ENCODE assay signal across 22 cellular contexts in genomic region chr2:5766621-5767020, GRCh38.
DNase-seq lines count a peak whose midpoint lies in the region; ATAC-seq, FAIRE-seq and TF ChIP-seq lines count a peak whose summit lies in the region.
"Had no signal": no experiment of that assay in that cellular context is flagged by ENCODE, and none has a peak within 500 bp of the region (broad histone marks: within the 10 kb centered on the region; RNA-seq: fewer than 3 reads in every experiment).

No MANE protein-coding gene starts in this region.

- peaks cover 30% of the 10 kb centered on the region for H3K9me3 ChIP-seq in HepG2 (ENCODE audit: low read length)
- no peaks in the 10 kb centered on the region for H3K9me3 ChIP-seq in right lobe of liver
- H3K9me3 ChIP-seq in fibroblast of lung (ENCODE audit: control insufficient read depth, insufficient read depth, low read depth, low read length), result no peaks in the 10 kb centered on the region
- H3K9me3 ChIP-seq in osteoblast (ENCODE audit: low read depth, low read length), result no peaks in the 10 kb centered on the region
- H3K9me3 ChIP-seq in WERI-Rb-1 (ENCODE audit: severe bottlenecking), result no peaks in the 10 kb centered on the region
- H3K9me3 ChIP-seq: BLaER1 treated with 17β-estradiol and CSF1 and Interleukin-3, amounts not matched to agents 10 nM and 100 nM had no signal

- peak overlapping the region; percentile 17 for H3K27ac Mint-ChIP-seq in type B pancreatic cell
- no peak overlapping the region for H3K27ac Mint-ChIP-seq in activated T-helper 1 cell treated with anti-CD3 and anti-CD28 coated beads, Interleukin-12 subunit alpha, Interleukin-12 subunit beta, Interleukin-2, Interleukin-4 antibody, amounts not matched to agents 30 ng/mL and 10 ng/mL and 1 ng/mL, durations not matched to agents 14 hours and 24 hours and 36 hours
- H3K27ac Mint-ChIP-seq: CD8-positive, alpha-beta memory T cell had no signal

- intact Hi-C loops in HepG2 (cut with micrococcal nuclease; ENCODE audit: unreplicated experiment) (no loop called here), right lobe of liver (cut with DNase I) (no loop called here)
- intact Hi-C loops in activated T-helper 1 cell treated with anti-CD3 and anti-CD28 coated beads, Interleukin-12 subunit alpha, Interleukin-12 subunit beta, Interleukin-2, Interleukin-4 antibody, amounts not matched to agents 30 ng/mL and 10 ng/mL and 1 ng/mL, durations not matched to agents 14 hours and 24 hours and 36 hours (cut with micrococcal nuclease), result no loop called here

- no peak for TF ChIP-seq EP300 in HepG2 (IDR thresholded peaks at IDR 0.05; ENCODE audit: low read depth in 2 of 2, low read length in 2 of 2)
- TF ChIP-seq EP300 in HepG2 (CRISPR knock-in tag; IDR thresholded peaks at IDR 0.05; ENCODE audit: borderline replicate concordance), result no peak

- H3K4me1 ChIP-seq in HepG2 (ENCODE audit: insufficient read depth, low read length) (no peaks in the 10 kb centered on the region), right lobe of liver (no peaks in the 10 kb centered on the region), fibroblast of lung (ENCODE audit: control insufficient read depth, extremely low read depth, insufficient read depth, low read length) (no peaks in the 10 kb centered on the region), osteoblast (ENCODE audit: insufficient read depth, low read length) (peaks cover 22% of the 10 kb centered on the region)

- no peak overlapping the region for H2AFZ ChIP-seq in HepG2 (ENCODE audit: low read length)
- no peak overlapping the region for H2AFZ ChIP-seq in fibroblast of lung (ENCODE audit: low read length)
- H2AFZ ChIP-seq in osteoblast (ENCODE audit: low read length), result no peak overlapping the region
- H2AFZ ChIP-seq: GM23248 had no signal

- no peak for FAIRE-seq in HepG2 (lab: Jason Lieb, UNC)
- FAIRE-seq: D721Med, G401.6, K562 had no signal

- H3K36me3 Mint-ChIP-seq in type B pancreatic cell, result no peaks in the 10 kb centered on the region
- no peaks in the 10 kb centered on the region for H3K36me3 Mint-ChIP-seq in activated T-helper 1 cell treated with anti-CD3 and anti-CD28 coated beads, Interleukin-12 subunit alpha, Interleukin-12 subunit beta, Interleukin-2, Interleukin-4 antibody, amounts not matched to agents 30 ng/mL and 10 ng/mL and 1 ng/mL, durations not matched to agents 14 hours and 24 hours and 36 hours (ENCODE audit: low read depth)
- H3K36me3 Mint-ChIP-seq: CD8-positive, alpha-beta memory T cell had no signal

- POLR2A ChIA-PET in HepG2 (lab: Yijun Ruan, JAX), result no interaction called here

- H3K4me3 ChIP-seq in HepG2 (replicated peaks in 1 of 3; ENCODE audit: insufficient read depth in 1 of 3, low read depth in 2 of 3, low read length in 3 of 3) (no peak overlapping the region), right lobe of liver (no peak overlapping the region), fibroblast of lung (replicated peaks in 1 of 4; ENCODE audit: control extremely low read depth in 1 of 4, insufficient read depth in 1 of 4, low read depth in 3 of 4, low read length in 4 of 4) (no peak overlapping the region), osteoblast (ENCODE audit: insufficient read depth, low read length) (peak overlapping the region; percentile 28), WERI-Rb-1 (ENCODE audit: low read depth, low read length) (no peak overlapping the region)
- H3K4me3 ChIP-seq: BLaER1 treated with 17β-estradiol and CSF1 and Interleukin-3, amounts not matched to agents 10 nM and 100 nM; GM23248; K562 had no signal

- peaks cover 34% of the 10 kb centered on the region for H3K4me1 Mint-ChIP-seq in type B pancreatic cell (ENCODE audit: unreplicated experiment)
- no peaks in the 10 kb centered on the region for H3K4me1 Mint-ChIP-seq in activated T-helper 1 cell treated with anti-CD3 and anti-CD28 coated beads, Interleukin-12 subunit alpha, Interleukin-12 subunit beta, Interleukin-2, Interleukin-4 antibody, amounts not matched to agents 30 ng/mL and 10 ng/mL and 1 ng/mL, durations not matched to agents 14 hours and 24 hours and 36 hours (ENCODE audit: low read depth)
- H3K4me1 Mint-ChIP-seq: CD8-positive, alpha-beta memory T cell had no signal

- CTCF ChIA-PET in HepG2 (lab: Yijun Ruan, JAX; ENCODE audit: low intra/inter-chr PET ratio, low total read pairs), result no interaction called here

- peak overlapping the region; percentile 6 for H3K4me3 Mint-ChIP-seq in type B pancreatic cell
- H3K4me3 Mint-ChIP-seq in activated T-helper 1 cell treated with anti-CD3 and anti-CD28 coated beads, Interleukin-12 subunit alpha, Interleukin-12 subunit beta, Interleukin-2, Interleukin-4 antibody, amounts not matched to agents 30 ng/mL and 10 ng/mL and 1 ng/mL, durations not matched to agents 14 hours and 24 hours and 36 hours, result no peak overlapping the region
- H3K4me3 Mint-ChIP-seq: CD8-positive, alpha-beta memory T cell had no signal

- H3K27me3 ChIP-seq in HepG2 (ENCODE audit: control insufficient read depth in 1 of 2, insufficient read depth in 2 of 2, low read length in 2 of 2) (no peaks in the 10 kb centered on the region), right lobe of liver (no peaks in the 10 kb centered on the region), fibroblast of lung (ENCODE audit: control insufficient read depth, insufficient read depth, low read length) (no peaks in the 10 kb centered on the region), osteoblast (ENCODE audit: insufficient read depth, low read length) (no peaks in the 10 kb centered on the region), WERI-Rb-1 (ENCODE audit: insufficient read depth, low read depth, severe bottlenecking) (no peaks in the 10 kb centered on the region)
- H3K27me3 ChIP-seq: BLaER1 treated with 17β-estradiol and CSF1 and Interleukin-3, amounts not matched to agents 10 nM and 100 nM had no signal

- peaks cover 3% of the 10 kb centered on the region for H3K27me3 Mint-ChIP-seq in type B pancreatic cell
- no peaks in the 10 kb centered on the region for H3K27me3 Mint-ChIP-seq in activated T-helper 1 cell treated with anti-CD3 and anti-CD28 coated beads, Interleukin-12 subunit alpha, Interleukin-12 subunit beta, Interleukin-2, Interleukin-4 antibody, amounts not matched to agents 30 ng/mL and 10 ng/mL and 1 ng/mL, durations not matched to agents 14 hours and 24 hours and 36 hours (ENCODE audit: insufficient read depth)
- H3K27me3 Mint-ChIP-seq: CD8-positive, alpha-beta memory T cell had no signal

- no peaks in the 10 kb centered on the region for H3K9me3 Mint-ChIP-seq in type B pancreatic cell
- H3K9me3 Mint-ChIP-seq in activated T-helper 1 cell treated with anti-CD3 and anti-CD28 coated beads, Interleukin-12 subunit alpha, Interleukin-12 subunit beta, Interleukin-2, Interleukin-4 antibody, amounts not matched to agents 30 ng/mL and 10 ng/mL and 1 ng/mL, durations not matched to agents 14 hours and 24 hours and 36 hours, result no peaks in the 10 kb centered on the region

- in situ Hi-C loops in HepG2 (cut with HindIII; ENCODE audit: extremely low pct_ligation_motif_present, low pct_unique_long_range_greater_than_20kb), result no loop called here

- H3K4me2 ChIP-seq in HepG2 (ENCODE audit: low read depth, low read length) (no peak overlapping the region), fibroblast of lung (ENCODE audit: extremely low read depth, insufficient read depth, low read length) (no peak overlapping the region), osteoblast (ENCODE audit: insufficient read depth, low read length) (peak overlapping the region; percentile 65)
- H3K4me2 ChIP-seq: BLaER1 treated with 17β-estradiol and CSF1 and Interleukin-3, amounts not matched to agents 10 nM and 100 nM had no signal

- WGBS in HepG2 (ENCODE audit: low lambda C conversion rate), result 4% methylated on average over 2 of the region's 2 CpGs
- 50% methylated on average over 2 of the region's 2 CpGs for WGBS in right lobe of liver (ENCODE audit: insufficient coverage, low coverage, low lambda C conversion rate, missing lambda C conversion rate)

- DNase-seq in HepG2 (ENCODE audit: low spot score) (no peak), right lobe of liver (no peak), fibroblast of lung (ENCODE audit: low read depth in 2 of 2) (peak; percentile 34 to 91), osteoblast (ENCODE audit: insufficient read length, low spot score, missing footprints) (peak; percentile 77), type B pancreatic cell (ENCODE audit: extremely low spot score, unreplicated experiment) (no peak), SK-N-DZ (ENCODE audit: low spot score) (no peak), WERI-Rb-1 (no peak)
- DNase-seq in activated T-helper 1 cell treated with anti-CD3 and anti-CD28 coated beads, Interleukin-12 subunit alpha, Interleukin-12 subunit beta, Interleukin-2, Interleukin-4 antibody, amounts not matched to agents 30 ng/mL and 10 ng/mL and 1 ng/mL, durations not matched to agents 14 hours and 24 hours and 36 hours (ENCODE audit: low spot score), result no peak
- DNase-seq: CD8-positive, alpha-beta memory T cell; DMS79 treated with DMSO at 0.1 percent for 48 hours; GM23248; MV-4-11; NCI-H1417; NCI-H2029; NCI-H2171 treated with DMSO at 0.1 percent for 48 hours; NCI-H446 treated with DMSO at 0.1 percent for 48 hours; NK-92 treated with Interleukin-12 subunit alpha and Interleukin-12 subunit beta, amount 100 ng/mL, for 24 hours had no signal

- H4K20me1 ChIP-seq in HepG2 (ENCODE audit: insufficient read depth, low read length), result no peaks in the 10 kb centered on the region
- H4K20me1 ChIP-seq in fibroblast of lung (ENCODE audit: control insufficient read depth, extremely low read depth, insufficient read depth, low read length), result no peaks in the 10 kb centered on the region
- no peaks in the 10 kb centered on the region for H4K20me1 ChIP-seq in osteoblast (ENCODE audit: insufficient read depth, low read length)
- H4K20me1 ChIP-seq: BLaER1 treated with 17β-estradiol and CSF1 and Interleukin-3, amounts not matched to agents 10 nM and 100 nM had no signal

- H3K27ac ChIP-seq in HepG2 (ENCODE audit: extremely low read length, insufficient read depth, low read length) (no peak overlapping the region), right lobe of liver (no peak overlapping the region), fibroblast of lung (ENCODE audit: insufficient read depth, low read length) (peak overlapping the region; percentile 4), osteoblast (ENCODE audit: low read depth, low read length) (peak overlapping the region; percentile 89), WERI-Rb-1 (no peak overlapping the region)
- H3K27ac ChIP-seq: 22Rv1; BLaER1 treated with 17β-estradiol and CSF1 and Interleukin-3, amounts not matched to agents 10 nM and 100 nM; GM23248 had no signal

- H3K79me2 ChIP-seq in HepG2 (ENCODE audit: insufficient read depth, low read length) (no peaks in the 10 kb centered on the region), fibroblast of lung (ENCODE audit: control insufficient read depth, insufficient read depth, low read length) (no peaks in the 10 kb centered on the region), osteoblast (ENCODE audit: insufficient read depth, low read length) (no peaks in the 10 kb centered on the region)

- no peak for TF ChIP-seq RAD21 in HepG2 (CRISPR knock-in tag; IDR thresholded peaks at IDR 0.05)

- no peak for TF ChIP-seq POLR2A in HepG2 (IDR thresholded peaks at IDR 0.05; ENCODE audit: insufficient read depth in 1 of 2, low read depth in 2 of 2, low read length in 2 of 2)
- no peak for TF ChIP-seq POLR2A in right lobe of liver (IDR thresholded peaks at IDR 0.05)

- H3K36me3 ChIP-seq in HepG2 (replicated peaks in 1 of 2; ENCODE audit: control insufficient read depth in 1 of 2, insufficient read depth in 2 of 2, low read length in 2 of 2), result no peaks in the 10 kb centered on the region
- H3K36me3 ChIP-seq in right lobe of liver, result no peaks in the 10 kb centered on the region
- no peaks in the 10 kb centered on the region for H3K36me3 ChIP-seq in fibroblast of lung (ENCODE audit: control insufficient read depth, insufficient read depth, low read length)
- H3K36me3 ChIP-seq in osteoblast (ENCODE audit: insufficient read depth, low read length), result no peaks in the 10 kb centered on the region
- H3K36me3 ChIP-seq in WERI-Rb-1, result no peaks in the 10 kb centered on the region
- H3K36me3 ChIP-seq: BLaER1 treated with 17β-estradiol and CSF1 and Interleukin-3, amounts not matched to agents 10 nM and 100 nM had no signal

- TF ChIP-seq CTCF in HepG2 (CRISPR knock-in tag; IDR thresholded peaks at IDR 0.05), result no peak
- TF ChIP-seq CTCF in right lobe of liver (IDR thresholded peaks at IDR 0.05), result no peak
- no peak for TF ChIP-seq CTCF in fibroblast of lung (conservative IDR thresholded peaks at IDR 0.05 in 1 of 2, IDR thresholded peaks at IDR 0.05 in 1 of 2; ENCODE audit: low read depth in 1 of 2, low read length in 2 of 2)
- no peak for TF ChIP-seq CTCF in osteoblast (IDR thresholded peaks at IDR 0.05; ENCODE audit: extremely low read depth, low read depth, low read length)
- no peak for TF ChIP-seq CTCF in type B pancreatic cell (conservative IDR thresholded peaks at IDR 0.05)
- TF ChIP-seq CTCF in WERI-Rb-1 (IDR thresholded peaks at IDR 0.05; ENCODE audit: low read depth, low read length), result no peak

- BruUV-seq in HepG2 (replicated peaks; lab: Mats Ljungman, UMichigan), result no TSS peak

- ATAC-seq in HepG2 (no peak), right lobe of liver (no peak)
- ATAC-seq: K562 had no signal

- no peak overlapping the region for H3K9ac ChIP-seq in HepG2 (ENCODE audit: insufficient read depth, low read depth, low read length)
- H3K9ac ChIP-seq in fibroblast of lung (ENCODE audit: insufficient read depth, low read length), result no peak overlapping the region
- H3K9ac ChIP-seq: BLaER1 treated with 17β-estradiol and CSF1 and Interleukin-3, amounts not matched to agents 10 nM and 100 nM; GM23248 had no signal

Comparison
In these comparisons a context has a peak if more than half of its experiments do, and no peak if none do; other contexts are left out.
1. DNase-seq: peak in fibroblast of lung (2 of 2) and osteoblast (single experiment); none in HepG2 (single experiment), right lobe of liver (0 of 3), type B pancreatic cell (single experiment), SK-N-DZ (single experiment), activated T-helper 1 cell treated with anti-CD3 and anti-CD28 coated beads, Interleukin-12 subunit alpha, Interleukin-12 subunit beta, Interleukin-2, Interleukin-4 antibody, amounts not matched to agents 30 ng/mL and 10 ng/mL and 1 ng/mL, durations not matched to agents 14 hours and 24 hours and 36 hours (single experiment) and WERI-Rb-1 (single experiment).
2. H3K27ac ChIP-seq: peak in fibroblast of lung (single experiment) and osteoblast (single experiment); none in HepG2 (single experiment), right lobe of liver (0 of 3) and WERI-Rb-1 (single experiment).